ENCODE assay signal across 8 cellular contexts in genomic region chr7:130486114-130486962, GRCh38. TPM values are rescaled to one million over a fixed set of nuclear protein-coding genes. Genes with fewer than 3 reads are reported as not detected.
A peak's percentile ranks its signal among the peaks of the same experiment; 100 is the strongest.
DNase-seq lines count a peak whose midpoint lies in the region; ATAC-seq and TF ChIP-seq lines count a peak whose summit lies in the region.

No MANE protein-coding gene starts in this region.

- peak overlapping the region; percentile 82 to 92 (median 90) for H3K4me3 Mint-ChIP-seq in CD8-positive, alpha-beta memory T cell
- H3K4me3 Mint-ChIP-seq in activated T-helper 2 cell treated with anti-CD3 and anti-CD28 coated beads, Interferon-gamma antibody, Interleukin-2, Interleukin-4, amounts not matched to agents 10 μg/mL and 5 μg/mL and 100 μg/mL, durations not matched to agents 14 hours and 24 hours and 36 hours (ENCODE audit: low read depth) = peak overlapping the region; percentile 78

- TF ChIP-seq POLR2A in tibial nerve (IDR thresholded peaks at IDR 0.05) = no peak

- TF ChIP-seq CTCF in foreskin fibroblast (IDR thresholded peaks at IDR 0.05; ENCODE audit: low read depth, low read length) (peak; percentile 6), tibial nerve (IDR thresholded peaks at IDR 0.05) (peak; percentile 65 to 78 (median 73))

- no peaks in the 10 kb centered on the region for H3K9me3 ChIP-seq in CD8-positive, alpha-beta memory T cell (ENCODE audit: low read length)
- H3K9me3 ChIP-seq in tibial nerve = no peaks in the 10 kb centered on the region

- H3K36me3 Mint-ChIP-seq in CD8-positive, alpha-beta memory T cell = no peaks in the 10 kb centered on the region
- H3K36me3 Mint-ChIP-seq in activated T-helper 2 cell treated with anti-CD3 and anti-CD28 coated beads, Interferon-gamma antibody, Interleukin-2, Interleukin-4, amounts not matched to agents 10 μg/mL and 5 μg/mL and 100 μg/mL, durations not matched to agents 14 hours and 24 hours and 36 hours (ENCODE audit: low read depth) = no peaks in the 10 kb centered on the region

- H3K4me3 ChIP-seq in CD8-positive, alpha-beta memory T cell (ENCODE audit: low read length) = peak overlapping the region; percentile 79
- peak overlapping the region in 1 of 2 donors; percentile 12 for H3K4me3 ChIP-seq in foreskin fibroblast (ENCODE audit: low read depth in 1 of 2, low read length in 2 of 2)
- H3K4me3 ChIP-seq in tibial nerve = peak overlapping the region; percentile 35 to 63 (median 54)

- H3K27ac Mint-ChIP-seq in CD8-positive, alpha-beta memory T cell = peak overlapping the region in 1 of 8 donors; percentile 79
- peak overlapping the region; percentile 3 for H3K27ac Mint-ChIP-seq in activated T-helper 2 cell treated with anti-CD3 and anti-CD28 coated beads, Interferon-gamma antibody, Interleukin-2, Interleukin-4, amounts not matched to agents 10 μg/mL and 5 μg/mL and 100 μg/mL, durations not matched to agents 14 hours and 24 hours and 36 hours

- no peak overlapping the region for H3K27ac ChIP-seq in CD8-positive, alpha-beta memory T cell (ENCODE audit: low read depth, low read length)
- peak overlapping the region in 3 of 4 donors; percentile 24 to 70 (median 51) for H3K27ac ChIP-seq in tibial nerve

- peaks cover 42 to 79% of the 10 kb centered on the region in 2 donors for H3K27me3 Mint-ChIP-seq in CD8-positive, alpha-beta memory T cell
- peaks cover 58% of the 10 kb centered on the region for H3K27me3 Mint-ChIP-seq in activated T-helper 2 cell treated with anti-CD3 and anti-CD28 coated beads, Interferon-gamma antibody, Interleukin-2, Interleukin-4, amounts not matched to agents 10 μg/mL and 5 μg/mL and 100 μg/mL, durations not matched to agents 14 hours and 24 hours and 36 hours (ENCODE audit: low read depth)

- H3K4me1 ChIP-seq in CD8-positive, alpha-beta memory T cell (ENCODE audit: insufficient read depth, low read length) = no peaks in the 10 kb centered on the region
- H3K4me1 ChIP-seq in tibial nerve = peaks cover 0 to 42% (median 5%) of the 10 kb centered on the region in 4 donors

- CTCF ChIA-PET in CD8-positive, alpha-beta memory T cell (lab: Charles Lee) = interaction anchor here (1.0 to 1.4 kb wide), 2 partner anchors 9 to 272 kb away, joined by 4 read pairs; no protein-coding TSS in a partner anchor

- H3K9me3 Mint-ChIP-seq in CD8-positive, alpha-beta memory T cell = no peaks in the 10 kb centered on the region
- no peaks in the 10 kb centered on the region for H3K9me3 Mint-ChIP-seq in activated T-helper 2 cell treated with anti-CD3 and anti-CD28 coated beads, Interferon-gamma antibody, Interleukin-2, Interleukin-4, amounts not matched to agents 10 μg/mL and 5 μg/mL and 100 μg/mL, durations not matched to agents 14 hours and 24 hours and 36 hours

- DNase-seq in CD8-positive, alpha-beta memory T cell = peak; percentile 18 to 70 (median 45)
- DNase-seq in NOMO-1 treated with dmso at 0.1 percent for 144 hours (lab: John Stamatoyannopoulos, UW; ENCODE audit: unreplicated experiment) (peak; percentile 30), foreskin fibroblast (peak in 1 of 2 donors; percentile 20), occipital lobe (lab: John Stamatoyannopoulos, UW) (peak; percentile 7), tibial nerve (ENCODE audit: low spot score in 2 of 2) (no peak), NCI-H1436 treated with DMSO at 0.1 percent for 48 hours (lab: John Stamatoyannopoulos, UW) (no peak)
- DNase-seq in activated T-helper 2 cell treated with anti-CD3 and anti-CD28 coated beads, Interferon-gamma antibody, Interleukin-2, Interleukin-4, amounts not matched to agents 10 μg/mL and 5 μg/mL and 100 μg/mL, durations not matched to agents 14 hours and 24 hours and 36 hours (ENCODE audit: low spot score) = peak; percentile 37

- intact Hi-C loops in activated T-helper 2 cell treated with anti-CD3 and anti-CD28 coated beads, Interferon-gamma antibody, Interleukin-2, Interleukin-4, amounts not matched to agents 10 μg/mL and 5 μg/mL and 100 μg/mL, durations not matched to agents 14 hours and 24 hours and 36 hours (cut with micrococcal nuclease) = loop anchor here (5.0 to 10.0 kb wide), 3 partner anchors 236 to 271 kb away; no protein-coding TSS in a partner anchor

- TF ChIP-seq EP300 in tibial nerve (IDR thresholded peaks at IDR 0.05) = peak in 1 of 2 donors; percentile 26

- peak; percentile 47 for ATAC-seq in HG02571 (IDR thresholded peaks at IDR 0.05; ENCODE audit: unreplicated experiment)

- WGBS in tibial nerve, 2 donors = 17 to 30% methylated on average over 48 to 66 of the region's 69 CpGs

- POLR2A ChIA-PET in CD8-positive, alpha-beta memory T cell (lab: Charles Lee) = no interaction called here

- H3K4me1 Mint-ChIP-seq in CD8-positive, alpha-beta memory T cell = peaks cover 22 to 29% (median 22%) of the 10 kb centered on the region in 3 donors
- peaks cover 22% of the 10 kb centered on the region for H3K4me1 Mint-ChIP-seq in activated T-helper 2 cell treated with anti-CD3 and anti-CD28 coated beads, Interferon-gamma antibody, Interleukin-2, Interleukin-4, amounts not matched to agents 10 μg/mL and 5 μg/mL and 100 μg/mL, durations not matched to agents 14 hours and 24 hours and 36 hours (ENCODE audit: low read depth)

- no peaks in the 10 kb centered on the region for H3K27me3 ChIP-seq in CD8-positive, alpha-beta memory T cell (ENCODE audit: insufficient read depth, low read length, poor library complexity, severe bottlenecking)
- H3K27me3 ChIP-seq in tibial nerve = no peaks in the 10 kb centered on the region

- H3K36me3 ChIP-seq in CD8-positive, alpha-beta memory T cell (ENCODE audit: insufficient read depth, low read length) = no peaks in the 10 kb centered on the region
- no peaks in the 10 kb centered on the region for H3K36me3 ChIP-seq in tibial nerve

RNA-seq across cellular contexts. Expression of gene MEST, which starts 5.5 kb away (rescaled TPM):
- total RNA-seq in CD8-positive, alpha-beta memory T cell = 1 to 10 TPM; 1.8 to 2.7 TPM
- polyA plus RNA-seq in CD8-positive, alpha-beta memory T cell = 4.3 TPM
- 3.1 and 3.6 TPM in 2 replicates for total RNA-seq in activated T-helper 2 cell treated with anti-CD3 and anti-CD28 coated beads, Interferon-gamma antibody, Interleukin-2, Interleukin-4, amounts not matched to agents 10 μg/mL and 5 μg/mL and 100 μg/mL, durations not matched to agents 14 hours and 24 hours and 36 hours
- total RNA-seq in occipital lobe = 85.8 TPM
- total RNA-seq in tibial nerve = 100 to 1,000 TPM in 1 of 4 donors, 10 to 100 TPM in 3; 12.2 to 311 (median 62.5) TPM

RNA-seq across cellular contexts. Expression of gene CEP41, which starts 45.5 kb away (rescaled TPM):
- total RNA-seq in CD8-positive, alpha-beta memory T cell = 10 to 100 TPM; 16.6 to 18.8 TPM
- polyA plus RNA-seq in CD8-positive, alpha-beta memory T cell = 23.6 TPM
- 15.9 and 21.2 TPM in 2 replicates for total RNA-seq in activated T-helper 2 cell treated with anti-CD3 and anti-CD28 coated beads, Interferon-gamma antibody, Interleukin-2, Interleukin-4, amounts not matched to agents 10 μg/mL and 5 μg/mL and 100 μg/mL, durations not matched to agents 14 hours and 24 hours and 36 hours
- total RNA-seq in occipital lobe (14.2 TPM), tibial nerve (1 to 10 TPM; 4.4 to 9.6 (median 5.3) TPM)

Comparison
In these comparisons a context has a peak if more than half of its experiments do, and no peak if none do; other contexts are left out.
1. DNase-seq: peak in CD8-positive, alpha-beta memory T cell (5 of 5), NOMO-1 treated with dmso at 0.1 percent for 144 hours (single experiment), activated T-helper 2 cell treated with anti-CD3 and anti-CD28 coated beads, Interferon-gamma antibody, Interleukin-2, Interleukin-4, amounts not matched to agents 10 μg/mL and 5 μg/mL and 100 μg/mL, durations not matched to agents 14 hours and 24 hours and 36 hours (single experiment) and occipital lobe (single experiment); none in tibial nerve (0 of 2) and NCI-H1436 treated with DMSO at 0.1 percent for 48 hours (single experiment).